17 cellular contexts compared by ENCODE assay signal in genomic region chr1:52663716-52664115, GRCh38. TPM values are rescaled to one million over a fixed set of nuclear protein-coding genes. Genes with fewer than 3 reads are reported as not detected.
DNase-seq lines count a peak whose midpoint lies in the region; ATAC-seq, FAIRE-seq and TF ChIP-seq lines count a peak whose summit lies in the region.
"Had no signal": no experiment of that assay in that cellular context is flagged by ENCODE, and none has a peak within 500 bp of the region (broad histone marks: within the 10 kb centered on the region; RNA-seq: fewer than 3 reads in every experiment).

No MANE protein-coding gene starts in this region.

- DNase-seq in A549 (ENCODE audit: low read depth in 1 of 2, low spot score in 1 of 2) = no peak
- no peak for DNase-seq in WTC11 (ENCODE audit: low spot score)
- peak; percentile 46 for DNase-seq in epithelial cell of esophagus (ENCODE audit: low read depth)
- DNase-seq in naive thymus-derived CD4-positive, alpha-beta T cell = no peak
- DNase-seq in hippocampal formation (lab: John Stamatoyannopoulos, UW) = no peak
- no peak for DNase-seq in dermis blood vessel endothelial cell
- no peak for DNase-seq in CD14-positive monocyte (ENCODE audit: low spot score)
- DNase-seq: CD4-positive, CD25-positive, alpha-beta regulatory T cell; GM23248; NCI-H1436; NCI-H2081 treated with DMSO at 0.1 percent for 48 hours; NCI-H524 had no signal

- H3K4me1 Mint-ChIP-seq in WTC11 (peaks cover 56% of the 10 kb centered on the region), CD14-positive monocyte (peaks cover 7% of the 10 kb centered on the region)
- peaks cover 0 to 29% (median 12%) of the 10 kb centered on the region in 7 donors for H3K4me1 Mint-ChIP-seq in naive thymus-derived CD4-positive, alpha-beta T cell

- no peak for TF ChIP-seq EP300 in A549 (IDR thresholded peaks at IDR 0.05)

- H3K36me3 Mint-ChIP-seq in WTC11 = no peaks in the 10 kb centered on the region
- peaks cover 0 to 45% (median 8%) of the 10 kb centered on the region in 5 donors for H3K36me3 Mint-ChIP-seq in naive thymus-derived CD4-positive, alpha-beta T cell
- peaks cover 0 to 3% of the 10 kb centered on the region in 2 donors for H3K36me3 Mint-ChIP-seq in CD14-positive monocyte

- no peaks in the 10 kb centered on the region for H3K9me3 ChIP-seq in A549
- H3K9me3 ChIP-seq in naive thymus-derived CD4-positive, alpha-beta T cell (ENCODE audit: control insufficient read depth in 2 of 3, low read length in 3 of 3) = no peaks in the 10 kb centered on the region

- POLR2A ChIA-PET in A549 (lab: Yijun Ruan, JAX) (interaction anchor here (1.4 kb wide), 1 partner anchor 110 kb away, joined by 9 read pairs; the partner anchor contains the start of gene TUT4), WTC11 (lab: Charles Lee) (no interaction called here)
- POLR2A ChIA-PET in naive thymus-derived CD4-positive, alpha-beta T cell (lab: Charles Lee) = interaction anchor here (0.7 kb wide), 1 partner anchor 139 kb away, joined by 3 read pairs; no protein-coding TSS in a partner anchor

- CTCF ChIA-PET in A549 (lab: Yijun Ruan, JAX) (no interaction called here), WTC11 (lab: Charles Lee) (interaction anchor here (1.4 kb wide), 1 partner anchor 260 kb away, joined by 4 read pairs; the partner anchor contains the start of genes ORC1 and PRPF38A)
- CTCF ChIA-PET in naive thymus-derived CD4-positive, alpha-beta T cell (lab: Charles Lee) = interaction anchor here (0.7 kb wide), 1 partner anchor 43 kb away, joined by 3 read pairs; no protein-coding TSS in a partner anchor

- no peak overlapping the region for H3K4me2 ChIP-seq in A549

- H3K9me3 Mint-ChIP-seq in WTC11 = no peaks in the 10 kb centered on the region
- no peaks in the 10 kb centered on the region for H3K9me3 Mint-ChIP-seq in naive thymus-derived CD4-positive, alpha-beta T cell
- no peaks in the 10 kb centered on the region for H3K9me3 Mint-ChIP-seq in CD14-positive monocyte
- H3K9me3 Mint-ChIP-seq: CD4-positive, CD25-positive, alpha-beta regulatory T cell had no signal

- TF ChIP-seq CTCF in A549 (IDR thresholded peaks at IDR 0.05) (no peak), WTC11 (IDR thresholded peaks at IDR 0.05) (no peak), epithelial cell of esophagus (IDR thresholded peaks at IDR 0.05; ENCODE audit: insufficient read depth, low read depth, low read length, missing control alignments) (no peak), CD14-positive monocyte (IDR thresholded peaks at IDR 0.05) (no peak)

- ATAC-seq in A549 = no peak
- ATAC-seq in WTC11 = no peak
- no peak for ATAC-seq in naive thymus-derived CD4-positive, alpha-beta T cell
- ATAC-seq in GM19467 (IDR thresholded peaks at IDR 0.05; ENCODE audit: unreplicated experiment) = no peak

- no peak for TF ChIP-seq RAD21 in A549 (conservative IDR thresholded peaks at IDR 0.05 in 1 of 2, IDR thresholded peaks at IDR 0.05 in 1 of 2)

- H3K4me3 Mint-ChIP-seq in WTC11 (no peak overlapping the region), CD14-positive monocyte (no peak overlapping the region)
- H3K4me3 Mint-ChIP-seq in naive thymus-derived CD4-positive, alpha-beta T cell = no peak overlapping the region
- H3K4me3 Mint-ChIP-seq: CD4-positive, CD25-positive, alpha-beta regulatory T cell had no signal

- no peak overlapping the region for H3K4me3 ChIP-seq in A549
- no peak overlapping the region for H3K4me3 ChIP-seq in epithelial cell of esophagus (ENCODE audit: low read length)
- no peak overlapping the region for H3K4me3 ChIP-seq in naive thymus-derived CD4-positive, alpha-beta T cell (ENCODE audit: low read length)
- H3K4me3 ChIP-seq: GM23248 had no signal

- H3K27me3 ChIP-seq in naive thymus-derived CD4-positive, alpha-beta T cell (ENCODE audit: control insufficient read depth in 2 of 2, insufficient read depth in 2 of 2, low read length in 2 of 2) = no peaks in the 10 kb centered on the region

- H3K27ac Mint-ChIP-seq in WTC11 (peak overlapping the region; percentile 25; the same call in 1 of the 2 replicates), CD14-positive monocyte (peak overlapping the region in 1 of 7 donors; percentile 46)
- peak overlapping the region in 5 of 9 donors; percentile 46 to 80 (median 76) for H3K27ac Mint-ChIP-seq in naive thymus-derived CD4-positive, alpha-beta T cell

- peaks cover 45% of the 10 kb centered on the region for H3K4me1 ChIP-seq in A549
- H3K4me1 ChIP-seq in naive thymus-derived CD4-positive, alpha-beta T cell (ENCODE audit: control insufficient read depth in 2 of 2, insufficient read depth in 2 of 2, low read length in 2 of 2) = no peaks in the 10 kb centered on the region

- WGBS in A549 (ENCODE audit: missing lambda C conversion rate) = 91% methylated on average over 5 of the region's 5 CpGs

- no peak for TF ChIP-seq POLR2A in A549 (IDR thresholded peaks at IDR 0.05; ENCODE audit: low read length)

- H3K27me3 Mint-ChIP-seq in WTC11 (ENCODE audit: low read depth) = no peaks in the 10 kb centered on the region; the same call in 1 of the 2 replicates
- H3K27me3 Mint-ChIP-seq in naive thymus-derived CD4-positive, alpha-beta T cell = no peaks in the 10 kb centered on the region
- H3K27me3 Mint-ChIP-seq in CD14-positive monocyte (ENCODE audit: low read depth in 3 of 3) = peaks cover 0 to 6% (median 4%) of the 10 kb centered on the region in 3 donors
- H3K27me3 Mint-ChIP-seq: CD4-positive, CD25-positive, alpha-beta regulatory T cell had no signal

- H3K27ac ChIP-seq in A549 = peak overlapping the region; percentile 78 to 86; a peak in 4 of 6 replicates
- no peak overlapping the region for H3K27ac ChIP-seq in naive thymus-derived CD4-positive, alpha-beta T cell (ENCODE audit: low read depth, low read length)
- H3K27ac ChIP-seq: GM23248 had no signal

- FAIRE-seq in A549 (lab: Jason Lieb, UNC) = no peak
- FAIRE-seq: A204.1, GM12891, HTR-8/SVneo had no signal

- intact Hi-C loops in naive thymus-derived CD4-positive, alpha-beta T cell (cut with micrococcal nuclease) = no loop called here
- intact Hi-C loops in CD14-positive monocyte (cut with micrococcal nuclease) = no loop called here

- peaks cover 0 to 35% (median 8%) of the 10 kb centered on the region in 3 experiments for H3K36me3 ChIP-seq in naive thymus-derived CD4-positive, alpha-beta T cell (ENCODE audit: control insufficient read depth in 2 of 3, insufficient read depth in 3 of 3, low read length in 3 of 3)

TF ChIP-seq in A549, 52 proteins besides CTCF, POLR2A, EP300 and RAD21:
- TF ChIP-seq NFE2L2 (conservative IDR thresholded peaks at IDR 0.05; ENCODE audit: low read length) (no peak), CHD2 (IDR thresholded peaks at IDR 0.05; ENCODE audit: low read length, partially characterized antibody) (no peak)

TF ChIP-seq in WTC11, 78 proteins besides CTCF, POLR2A, EP300 and RAD21:
- no peak for TF ChIP-seq ZNF138 (CRISPR knock-in tag; conservative IDR thresholded peaks at IDR 0.05)
- no peak for TF ChIP-seq E2F5 (CRISPR knock-in tag; IDR thresholded peaks at IDR 0.05)
- TF ChIP-seq ERG (CRISPR knock-in tag; IDR thresholded peaks at IDR 0.05) = no peak
- no peak for TF ChIP-seq TP53 (CRISPR knock-in tag; IDR thresholded peaks at IDR 0.05)

RNA-seq across cellular contexts. Expression of gene SHISAL2A, which starts 30.7 kb away (rescaled TPM):
- polyA plus RNA-seq in A549 (2011; rRNA removed) (0.26 TPM in 1 of 2 replicates, not detected in the other), A549 (2017; fragmentation: RNase III; extraction: RNeasy Plus Mini Kit Qiagen cat#74134 plus additional on column Dnase treatment) (not detected in 3 replicates), CD14-positive monocyte (under 1 TPM in 1 of 2 donors, not detected in 1; 0.28 TPM)
- 0.05 and 0.09 TPM in 2 replicates for polyA plus RNA-seq in A549 (2012; cell fraction: cytosol; rRNA removed)
- 0.04 and 0.17 TPM in 2 replicates for polyA plus RNA-seq in A549 (2012; cell fraction: nucleus; rRNA removed)
- not detected in 2 replicates for polyA minus RNA-seq in A549 (2011; rRNA and poly(A)+ RNA removed)
- total RNA-seq in WTC11 (2021) (0.60 to 1.7 TPM (median 1.4 TPM) in 3 replicates), dermis blood vessel endothelial cell (not detected in 2 replicates)
- total RNA-seq in naive thymus-derived CD4-positive, alpha-beta T cell = 10 to 100 TPM; 12.0 to 87.1 (median 49.8) TPM
- 1 to 10 TPM; 6.8 to 6.9 TPM for polyA plus RNA-seq in naive thymus-derived CD4-positive, alpha-beta T cell
- total RNA-seq: G401, GM23248 had no signal
- polyA plus RNA-seq: GM23248 had no signal

RNA-seq across cellular contexts. Expression of gene COA7, which starts 34.4 kb away (rescaled TPM):
- polyA plus RNA-seq in A549 (2011; rRNA removed) (17.1 and 18.1 TPM in 2 replicates), A549 (2017; fragmentation: RNase III; extraction: RNeasy Plus Mini Kit Qiagen cat#74134 plus additional on column Dnase treatment) (22.0 to 23.6 TPM (median 22.3 TPM) in 3 replicates), CD14-positive monocyte (1 to 10 TPM; 6.2 to 8.5 TPM)
- 12.7 and 17.8 TPM in 2 replicates for polyA plus RNA-seq in A549 (2012; cell fraction: cytosol; rRNA removed)
- polyA plus RNA-seq in A549 (2012; cell fraction: nucleus; rRNA removed) = 7.2 and 9.4 TPM in 2 replicates
- 24.1 and 29.5 TPM in 2 replicates for polyA minus RNA-seq in A549 (2011; rRNA and poly(A)+ RNA removed)
- total RNA-seq in WTC11 (2021) (43.7 to 49.6 TPM (median 47.0 TPM) in 3 replicates), dermis blood vessel endothelial cell (12.6 and 17.2 TPM in 2 replicates)
- total RNA-seq in naive thymus-derived CD4-positive, alpha-beta T cell = 10 to 100 TPM in 1 of 5 experiments, 1 to 10 TPM in 4; 1.4 to 14.4 (median 3.0) TPM
- polyA plus RNA-seq in naive thymus-derived CD4-positive, alpha-beta T cell = 1 to 10 TPM; 2.0 to 3.7 TPM
